Comparison of ENCODE assay signal across 11 cellular contexts in the genomic region with DNA sequence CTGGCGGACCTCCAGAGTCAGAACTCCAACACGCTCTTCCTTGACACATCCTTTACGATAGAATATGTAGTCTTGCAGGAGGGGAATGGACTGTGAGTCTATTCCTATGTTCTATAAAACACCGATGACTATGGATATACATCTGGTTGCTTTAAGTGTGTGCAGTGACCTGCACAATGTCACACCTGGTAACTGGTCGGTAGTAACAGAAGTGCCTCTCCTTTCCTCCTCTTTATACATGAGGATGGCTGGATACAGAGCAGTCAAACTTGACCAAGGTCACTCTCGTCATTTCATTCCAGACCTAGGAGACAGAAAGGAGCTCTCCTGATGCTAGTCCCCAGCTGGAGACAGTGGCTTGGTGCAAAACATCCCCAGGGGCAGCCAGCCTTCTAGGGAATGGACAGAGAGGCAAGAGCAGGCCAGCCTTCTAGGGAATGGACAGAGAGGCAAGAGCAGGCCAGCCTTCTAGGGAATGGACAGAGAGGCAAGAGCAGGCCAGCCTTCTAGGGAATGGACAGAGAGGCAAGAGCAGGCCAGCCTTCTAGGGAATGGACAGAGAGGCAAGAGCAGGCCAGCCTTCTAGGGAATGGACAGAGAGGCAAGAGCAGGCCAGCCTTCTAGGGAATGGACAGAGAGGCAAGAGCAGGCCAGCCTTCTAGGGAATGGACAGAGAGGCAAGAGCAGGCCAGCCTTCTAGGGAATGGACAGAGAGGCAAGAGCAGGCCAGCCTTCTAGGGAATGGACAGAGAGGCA. TPM values are rescaled to one million over a fixed set of nuclear protein-coding genes. Genes with fewer than 3 reads are reported as not detected.
DNase-seq lines count a peak whose midpoint lies in the region; ATAC-seq and TF ChIP-seq lines count a peak whose summit lies in the region.
"Not testable (repeated sequence)": the region's sequence is repeated elsewhere in the genome, so short reads cannot be mapped to it uniquely, and the experiment has no call there.
"Had no signal": no experiment of that assay in that cellular context is flagged by ENCODE, and none has a peak within 500 bp of the region (broad histone marks: within the 10 kb centered on the region; RNA-seq: fewer than 3 reads in every experiment).

No MANE protein-coding gene starts in this region.

- not testable (repeated sequence) for H3K36me3 Mint-ChIP-seq in neural crest cell (ENCODE audit: low read depth); stimulated activated effector memory CD8-positive, alpha-beta T cell treated with anti-CD3 and anti-CD28 coated beads, Interleukin-12 subunit alpha, Interleukin-12 subunit beta, amount 100 ng/mL, for 72 hours

- H3K36me3 ChIP-seq in RWPE2 (ENCODE audit: low read depth); aorta (ENCODE audit: control insufficient read depth in 1 of 2, insufficient read depth in 2 of 2, low read length in 1 of 2): not testable (repeated sequence)

- H3K4me3 ChIP-seq in RWPE2 (ENCODE audit: severe bottlenecking); aorta (ENCODE audit: low read length in 2 of 2): not testable (repeated sequence)

- not testable (repeated sequence) for H3K4me1 ChIP-seq in RWPE2 (ENCODE audit: insufficient read depth, poor library complexity, severe bottlenecking); aorta (ENCODE audit: control insufficient read depth in 1 of 2, insufficient read depth in 2 of 2, low read length in 2 of 2)

- TF ChIP-seq CTCF in RWPE2 (IDR thresholded peaks at IDR 0.05; ENCODE audit: poor library complexity, severe bottlenecking); neural crest cell (conservative IDR thresholded peaks at IDR 0.05): not testable (repeated sequence)

- H3K9me3 Mint-ChIP-seq in neural crest cell; stimulated activated effector memory CD8-positive, alpha-beta T cell treated with anti-CD3 and anti-CD28 coated beads, Interleukin-12 subunit alpha, Interleukin-12 subunit beta, amount 100 ng/mL, for 72 hours: not testable (repeated sequence)

- peak; percentile 21 for DNase-seq in D341Med (ENCODE audit: low spot score)
- DNase-seq in RWPE2 (ENCODE audit: low spot score), result peak; percentile 65
- DNase-seq in kidney tubule cell (ENCODE audit: low spot score), result peak; percentile 1
- DNase-seq in neural crest cell (ENCODE audit: low read depth, low spot score), result peak; percentile 0
- DNase-seq in stimulated activated effector memory CD8-positive, alpha-beta T cell treated with anti-CD3 and anti-CD28 coated beads, Interleukin-12 subunit alpha, Interleukin-12 subunit beta, amount 100 ng/mL, for 72 hours (ENCODE audit: low spot score in 2 of 2); aorta: not testable (repeated sequence)

- WGBS in aorta, 2 donors, result 86 to 88% methylated on average over 5 to 6 of the region's 6 CpGs

- not testable (repeated sequence) for H3K27ac ChIP-seq in RWPE2 (ENCODE audit: poor library complexity, severe bottlenecking); aorta (ENCODE audit: low read depth in 1 of 2, low read length in 2 of 2)

- intact Hi-C loops in aorta (cut with DNase I), result not testable (repeated sequence)

- H3K4me1 Mint-ChIP-seq in neural crest cell; stimulated activated effector memory CD8-positive, alpha-beta T cell treated with anti-CD3 and anti-CD28 coated beads, Interleukin-12 subunit alpha, Interleukin-12 subunit beta, amount 100 ng/mL, for 72 hours: not testable (repeated sequence)

- H3K9me3 ChIP-seq in RWPE2 (ENCODE audit: severe bottlenecking); aorta (ENCODE audit: control insufficient read depth, low read length): not testable (repeated sequence)

- H3K27ac Mint-ChIP-seq in neural crest cell (ENCODE audit: unreplicated experiment); stimulated activated effector memory CD8-positive, alpha-beta T cell treated with anti-CD3 and anti-CD28 coated beads, Interleukin-12 subunit alpha, Interleukin-12 subunit beta, amount 100 ng/mL, for 72 hours: not testable (repeated sequence)

- H3K27me3 ChIP-seq in RWPE2 (ENCODE audit: insufficient read depth, poor library complexity, severe bottlenecking); aorta (ENCODE audit: control insufficient read depth in 1 of 2, insufficient read depth in 2 of 2, low read length in 1 of 2): not testable (repeated sequence)

- not testable (repeated sequence) for H3K4me3 Mint-ChIP-seq in neural crest cell; stimulated activated effector memory CD8-positive, alpha-beta T cell treated with anti-CD3 and anti-CD28 coated beads, Interleukin-12 subunit alpha, Interleukin-12 subunit beta, amount 100 ng/mL, for 72 hours

- ATAC-seq in RWPE2 (ENCODE audit: low read depth) (peak; percentile 35; the same call in 2 of the 3 replicates), esophagus mucosa (peak; percentile 26), aorta (ENCODE audit: low FRiP score) (peak; percentile 69)
- ATAC-seq in stimulated activated effector memory CD8-positive, alpha-beta T cell treated with anti-CD3 and anti-CD28 coated beads, Interleukin-12 subunit alpha, Interleukin-12 subunit beta, amount 100 ng/mL, for 72 hours, result peak; percentile 11

- H3K27me3 Mint-ChIP-seq in neural crest cell (ENCODE audit: low read depth), result peaks cover 49% of the 10 kb centered on the region

RNA-seq across cellular contexts. Expression of gene IQSEC3, which starts 21.2 kb away (rescaled TPM):
- total RNA-seq in esophagus mucosa (0.28 TPM), neural crest cell (0.34 and 1.1 TPM in 2 replicates), aorta (1 to 10 TPM; 3.0 to 6.4 TPM)
- under 1 TPM in 1 of 2 donors, not detected in 1; 0.15 TPM for polyA plus RNA-seq in aorta
- total RNA-seq: A172, GM23248 had no signal
- polyA plus RNA-seq: CD4-positive, alpha-beta memory T cell; GM23248; IgD-negative memory B cell had no signal

Comparison
In these comparisons a context has a peak if more than half of its experiments do, and no peak if none do; other contexts are left out.
1. ATAC-seq: peak in every context shown above with its lines; median percentile 69 in aorta; 35 in RWPE2; 26 in esophagus mucosa; 11 in stimulated activated effector memory CD8-positive, alpha-beta T cell treated with anti-CD3 and anti-CD28 coated beads, Interleukin-12 subunit alpha, Interleukin-12 subunit beta, amount 100 ng/mL, for 72 hours.